Comparison of ENCODE assay signal across 8 cellular contexts in genomic region chr1:44740179-44740617, GRCh38. TPM values are rescaled to one million over a fixed set of nuclear protein-coding genes. Genes with fewer than 3 reads are reported as not detected.
DNase-seq lines count a peak whose midpoint lies in the region; TF ChIP-seq lines count a peak whose summit lies in the region.

No MANE protein-coding gene starts in this region.

- CTCF ChIA-PET in activated CD4-positive, alpha-beta T cell treated with anti-CD3 and anti-CD28 coated beads, Interleukin-2, amount 10 ng/mL, durations not matched to agents 7 days and 5 days (lab: Charles Lee) = interaction anchor here (1.6 to 1.9 kb wide), 2 partner anchors 9 to 35 kb away, joined by 5 to 12 read pairs; partner anchors contain the start of genes RNU5D-1 and RPS8

- H3K27me3 Mint-ChIP-seq in activated CD4-positive, alpha-beta T cell treated with anti-CD3 and anti-CD28 coated beads, Interleukin-2, amount 10 ng/mL, durations not matched to agents 7 days and 5 days = no peaks in the 10 kb centered on the region

- peak overlapping the region; percentile 60 for H3K27ac ChIP-seq in iPS-18a (ENCODE audit: low read length)
- H3K27ac ChIP-seq in testis = peak overlapping the region; percentile 86 to 94

- H3K36me3 Mint-ChIP-seq in activated CD4-positive, alpha-beta T cell treated with anti-CD3 and anti-CD28 coated beads, Interleukin-2, amount 10 ng/mL, durations not matched to agents 7 days and 5 days (ENCODE audit: low read depth) = peaks cover 32% of the 10 kb centered on the region

- no peak for TF ChIP-seq POLR2A in testis (IDR thresholded peaks at IDR 0.05)

- H3K9me3 Mint-ChIP-seq in activated CD4-positive, alpha-beta T cell treated with anti-CD3 and anti-CD28 coated beads, Interleukin-2, amount 10 ng/mL, durations not matched to agents 7 days and 5 days = no peaks in the 10 kb centered on the region

- peak overlapping the region; percentile 92 for H3K27ac Mint-ChIP-seq in activated CD4-positive, alpha-beta T cell treated with anti-CD3 and anti-CD28 coated beads, Interleukin-2, amount 10 ng/mL, durations not matched to agents 7 days and 5 days

- H3K9me3 ChIP-seq in iPS-18a (ENCODE audit: control insufficient read depth, low read depth, low read length) (no peaks in the 10 kb centered on the region), testis (no peaks in the 10 kb centered on the region)

- H3K36me3 ChIP-seq in iPS-18a (ENCODE audit: control insufficient read depth, low read depth, low read length) = peaks cover 26% of the 10 kb centered on the region
- H3K36me3 ChIP-seq in testis (ENCODE audit: low read depth, missing control alignments) = no peaks in the 10 kb centered on the region

- H3K27me3 ChIP-seq in iPS-18a (ENCODE audit: control insufficient read depth, insufficient read depth, low read length) (no peaks in the 10 kb centered on the region), testis (no peaks in the 10 kb centered on the region)

- WGBS in testis, 2 donors = 1% methylated on average over 14 of the region's 14 CpGs

- H3K4me1 Mint-ChIP-seq in activated CD4-positive, alpha-beta T cell treated with anti-CD3 and anti-CD28 coated beads, Interleukin-2, amount 10 ng/mL, durations not matched to agents 7 days and 5 days = peaks cover 43% of the 10 kb centered on the region

- POLR2A ChIA-PET in activated CD4-positive, alpha-beta T cell treated with anti-CD3 and anti-CD28 coated beads, Interleukin-2, amount 10 ng/mL, durations not matched to agents 7 days and 5 days (lab: Charles Lee) = interaction anchor here (0.6 to 1.1 kb wide), 4 partner anchors 19 to 1854 kb away, joined by 3 to 6 read pairs (median 4); no protein-coding TSS in a partner anchor

- no peaks in the 10 kb centered on the region for H3K4me1 ChIP-seq in iPS-18a (ENCODE audit: control insufficient read depth, low read depth, low read length)
- peaks cover 8% of the 10 kb centered on the region for H3K4me1 ChIP-seq in testis

- H3K4me3 ChIP-seq in WI38 (ENCODE audit: low read depth, low read length) (peak overlapping the region; percentile 78), iPS-18a (ENCODE audit: low read length) (peak overlapping the region; percentile 98), testis (peak overlapping the region; percentile 57 to 71)

- DNase-seq in activated CD4-positive, alpha-beta T cell treated with anti-CD3 and anti-CD28 coated beads, Interleukin-2, amount 10 ng/mL, durations not matched to agents 7 days and 5 days = no peak
- no peak for DNase-seq in activated CD4-positive, alpha-beta T cell treated with anti-CD3 and anti-CD28 coated beads for 4 hours
- DNase-seq in testis = no peak
- DNase-seq in activated CD4-positive, CD25-positive, alpha-beta regulatory T cell (lab: John Stamatoyannopoulos, UW) = no peak
- DNase-seq in activated effector memory CD4-positive, alpha-beta T cell treated with anti-CD3 and anti-CD28 coated beads, Interleukin-2, amount 50 U/mL, for 16 hours = no peak
- DNase-seq in LoVo (ENCODE audit: low spot score) = no peak

- peak overlapping the region; percentile 93 for H3K4me3 Mint-ChIP-seq in activated CD4-positive, alpha-beta T cell treated with anti-CD3 and anti-CD28 coated beads, Interleukin-2, amount 10 ng/mL, durations not matched to agents 7 days and 5 days

- no peak for TF ChIP-seq CTCF in WI38 (IDR thresholded peaks at IDR 0.05; ENCODE audit: low read depth, low read length)
- no peak for TF ChIP-seq CTCF in testis (IDR thresholded peaks at IDR 0.05)

- intact Hi-C loops in testis (cut with DNase I; ENCODE audit: low total_unique reads) = no loop called here

- H3K9ac ChIP-seq in iPS-18a (ENCODE audit: low read length) = peak overlapping the region; percentile 74

RNA-seq across cellular contexts. Expression of gene KIF2C, which starts 0.6 kb away (rescaled TPM):
- total RNA-seq in activated CD4-positive, alpha-beta T cell treated with anti-CD3 and anti-CD28 coated beads, Interleukin-2, amount 10 ng/mL, durations not matched to agents 7 days and 5 days = 100 to 1,000 TPM; 110 to 121 TPM
- 100 to 1,000 TPM in 1 of 2 donors, 10 to 100 TPM in 1; 53.5 to 130 TPM for total RNA-seq in testis
- polyA plus RNA-seq in testis (ENCODE audit: insufficient read depth, low read depth, low replicate concordance) = 167 TPM

RNA-seq across cellular contexts. Expression of gene RNU5D-1, which starts 9.2 kb away (rescaled TPM):
- not detected for total RNA-seq in activated CD4-positive, alpha-beta T cell treated with anti-CD3 and anti-CD28 coated beads, Interleukin-2, amount 10 ng/mL, durations not matched to agents 7 days and 5 days
- not detected for total RNA-seq in testis
- polyA plus RNA-seq in testis (ENCODE audit: insufficient read depth, low read depth, low replicate concordance) = not detected

RNA-seq across cellular contexts. Expression of gene RPS8, which starts 35.1 kb away (rescaled TPM):
- total RNA-seq in activated CD4-positive, alpha-beta T cell treated with anti-CD3 and anti-CD28 coated beads, Interleukin-2, amount 10 ng/mL, durations not matched to agents 7 days and 5 days = 1,000 to 10,000 TPM; 1,879 to 1,968 TPM
- total RNA-seq in testis = 100 to 1,000 TPM; 431 to 935 TPM
- 860 TPM for polyA plus RNA-seq in testis (ENCODE audit: insufficient read depth, low read depth, low replicate concordance)

RNA-seq across cellular contexts. Expression of gene BEST4, which starts 47.8 kb away (rescaled TPM):
- under 1 TPM; 0.42 to 0.55 TPM for total RNA-seq in activated CD4-positive, alpha-beta T cell treated with anti-CD3 and anti-CD28 coated beads, Interleukin-2, amount 10 ng/mL, durations not matched to agents 7 days and 5 days
- total RNA-seq in testis = 1 to 10 TPM; 1.1 to 1.7 TPM
- 0.79 TPM for polyA plus RNA-seq in testis (ENCODE audit: insufficient read depth, low read depth, low replicate concordance)

RNA-seq across cellular contexts. Expression of gene PLK3, which starts 60.0 kb away (rescaled TPM):
- 10 to 100 TPM; 54.3 to 57.5 TPM for total RNA-seq in activated CD4-positive, alpha-beta T cell treated with anti-CD3 and anti-CD28 coated beads, Interleukin-2, amount 10 ng/mL, durations not matched to agents 7 days and 5 days
- total RNA-seq in testis = 10 to 100 TPM; 16.4 to 17.2 TPM
- 7.2 TPM for polyA plus RNA-seq in testis (ENCODE audit: insufficient read depth, low read depth, low replicate concordance)
